In the genomic region with DNA sequence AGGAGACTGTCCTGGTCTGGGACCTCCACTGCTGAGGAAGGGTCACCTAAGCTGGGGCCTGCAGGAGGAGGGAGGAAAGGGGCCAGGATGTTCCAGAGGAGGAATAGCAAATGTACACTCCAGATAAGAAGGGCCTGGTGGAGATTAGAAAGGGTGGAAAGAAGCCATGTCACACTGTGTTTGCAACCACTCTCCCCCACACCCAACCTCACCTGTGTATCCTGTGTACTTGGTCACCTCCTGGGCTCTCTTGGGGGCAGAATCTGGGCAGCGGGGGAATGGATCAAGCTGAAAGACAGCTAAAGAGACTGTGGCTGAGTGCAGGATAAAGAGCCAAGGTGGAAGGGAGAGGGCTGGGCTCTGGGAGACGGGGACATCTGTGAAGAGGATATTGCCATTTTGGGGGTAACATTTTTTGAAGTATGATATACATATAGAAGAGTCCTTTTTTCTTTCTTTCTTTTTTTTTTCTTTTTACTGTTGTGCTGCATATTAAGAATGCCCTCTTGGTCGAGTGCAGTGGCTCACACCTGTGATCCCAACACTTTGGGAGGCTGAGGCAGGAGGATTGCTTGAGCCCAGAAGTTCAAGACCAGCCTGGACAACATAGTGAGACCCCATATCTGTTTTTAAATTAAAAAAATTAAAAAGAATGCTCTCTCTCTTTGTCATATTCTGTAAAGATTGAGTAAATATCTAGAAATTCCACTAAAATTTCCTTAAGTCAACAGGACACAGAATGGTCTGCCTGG, we compare ENCODE assay signal across 9 cellular contexts. TPM values are rescaled to one million over a fixed set of nuclear protein-coding genes. Genes with fewer than 3 reads are reported as not detected.
DNase-seq lines count a peak whose midpoint lies in the region; ATAC-seq, FAIRE-seq and TF ChIP-seq lines count a peak whose summit lies in the region.
"Had no signal": no experiment of that assay in that cellular context is flagged by ENCODE, and none has a peak within 500 bp of the region (broad histone marks: within the 10 kb centered on the region; RNA-seq: fewer than 3 reads in every experiment).

No MANE protein-coding gene starts in this region.

- no peak for DNase-seq in CD4-positive, alpha-beta T cell
- DNase-seq in NCI-H2029 treated with DMSO at 0.1 percent for 48 hours (lab: John Stamatoyannopoulos, UW) (peak; percentile 62), esophagus squamous epithelium (lab: John Stamatoyannopoulos, UW) (no peak), pancreas (peak in 2 of 6 donors; percentile 65 to 71), H7 (no peak), G401 (ENCODE audit: low spot score) (no peak), GOT3 (lab: John Stamatoyannopoulos, UW) (no peak)
- no peak for DNase-seq in activated CD8-positive, alpha-beta T cell treated with anti-CD3 and anti-CD28 coated beads for 36 hours
- DNase-seq: T-helper 1 cell had no signal

- no peak for TF ChIP-seq POLR2A in esophagus squamous epithelium (IDR thresholded peaks at IDR 0.05)

- H3K36me3 ChIP-seq in esophagus squamous epithelium, result no peaks in the 10 kb centered on the region
- H3K36me3 ChIP-seq in pancreas, result no peaks in the 10 kb centered on the region
- no peaks in the 10 kb centered on the region for H3K36me3 ChIP-seq in H7 (replicated peaks; ENCODE audit: control insufficient read depth, insufficient read depth, low read length)

- FAIRE-seq in pancreas (lab: Jason Lieb, UNC), result no peak

- H3K27me3 ChIP-seq in CD4-positive, alpha-beta T cell (ENCODE audit: control insufficient read depth, insufficient read depth, low read length), result no peaks in the 10 kb centered on the region
- H3K27me3 ChIP-seq in esophagus squamous epithelium (no peaks in the 10 kb centered on the region), pancreas (no peaks in the 10 kb centered on the region), H7 (ENCODE audit: control insufficient read depth, insufficient read depth, low read length) (no peaks in the 10 kb centered on the region)

- H3K27ac Mint-ChIP-seq in CD4-positive, alpha-beta T cell, result peak overlapping the region; percentile 14
- no peak overlapping the region for H3K27ac Mint-ChIP-seq in activated CD8-positive, alpha-beta T cell treated with anti-CD3 and anti-CD28 coated beads for 36 hours

- peaks cover 4% of the 10 kb centered on the region for H3K36me3 Mint-ChIP-seq in CD4-positive, alpha-beta T cell (ENCODE audit: low read depth)
- H3K36me3 Mint-ChIP-seq in activated CD8-positive, alpha-beta T cell treated with anti-CD3 and anti-CD28 coated beads for 36 hours (ENCODE audit: low read depth), result no peaks in the 10 kb centered on the region

- H3K9me3 Mint-ChIP-seq in CD4-positive, alpha-beta T cell, result no peaks in the 10 kb centered on the region
- H3K9me3 Mint-ChIP-seq in activated CD8-positive, alpha-beta T cell treated with anti-CD3 and anti-CD28 coated beads for 36 hours, result no peaks in the 10 kb centered on the region

- no peak overlapping the region for H3K4me3 Mint-ChIP-seq in CD4-positive, alpha-beta T cell
- H3K4me3 Mint-ChIP-seq in activated CD8-positive, alpha-beta T cell treated with anti-CD3 and anti-CD28 coated beads for 36 hours, result no peak overlapping the region

- POLR2A ChIA-PET in CD4-positive, alpha-beta T cell (lab: Charles Lee), result interaction anchor here (4.5 to 4.8 kb wide), 2 partner anchors 117 to 130 kb away, joined by 43 to 47 read pairs; a partner anchor contains a TSS
- POLR2A ChIA-PET in activated CD8-positive, alpha-beta T cell treated with anti-CD3 and anti-CD28 coated beads for 36 hours (lab: Charles Lee), result interaction anchor here (1.6 to 24.1 kb wide), 6 partner anchors 16 to 139 kb away, joined by 4 to 382 read pairs (median 8); a partner anchor contains a TSS

- CTCF ChIA-PET in CD4-positive, alpha-beta T cell (lab: Charles Lee), result interaction anchor here (4.5 kb wide), 1 partner anchor 129 kb away, joined by 44 read pairs; no protein-coding TSS in a partner anchor
- CTCF ChIA-PET in activated CD8-positive, alpha-beta T cell treated with anti-CD3 and anti-CD28 coated beads for 36 hours (lab: Charles Lee), result interaction anchor here (0.8 to 5.3 kb wide), 13 partner anchors 7 to 135 kb away, joined by 3 to 221 read pairs (median 6); a partner anchor contains a TSS

- no peaks in the 10 kb centered on the region for H3K9me3 ChIP-seq in CD4-positive, alpha-beta T cell (ENCODE audit: control insufficient read depth, low read length)
- H3K9me3 ChIP-seq in esophagus squamous epithelium, result no peaks in the 10 kb centered on the region
- H3K9me3 ChIP-seq in pancreas, result no peaks in the 10 kb centered on the region

- peaks cover 24% of the 10 kb centered on the region for H3K4me1 Mint-ChIP-seq in CD4-positive, alpha-beta T cell (ENCODE audit: low read depth)
- peaks cover 18% of the 10 kb centered on the region for H3K4me1 Mint-ChIP-seq in activated CD8-positive, alpha-beta T cell treated with anti-CD3 and anti-CD28 coated beads for 36 hours (ENCODE audit: low read depth)

- intact Hi-C loops in CD4-positive, alpha-beta T cell (cut with DNase I, micrococcal nuclease), result loop anchor here in 1 of 2 experiments (2.0 to 5.0 kb wide), 4 partner anchors 67 to 285 kb away; a partner anchor contains a TSS
- intact Hi-C loops in esophagus squamous epithelium (cut with DNase I), result loop anchor here (2.0 kb wide), 1 partner anchor 129 kb away; no protein-coding TSS in a partner anchor
- intact Hi-C loops in pancreas (cut with DNase I), result loop anchor here (5.0 to 10.0 kb wide), 2 partner anchors 130 to 133 kb away; no protein-coding TSS in a partner anchor
- intact Hi-C loops in activated CD8-positive, alpha-beta T cell treated with anti-CD3 and anti-CD28 coated beads for 36 hours (cut with micrococcal nuclease), result no loop called here

- H3K4me3 ChIP-seq in esophagus squamous epithelium (no peak overlapping the region), pancreas (no peak overlapping the region), H7 (ENCODE audit: insufficient read depth, low read depth, low read length) (no peak overlapping the region)

- peaks cover 30 to 42% (median 33%) of the 10 kb centered on the region in 3 donors for H3K4me1 ChIP-seq in esophagus squamous epithelium
- H3K4me1 ChIP-seq in pancreas, result peaks cover 36 to 58% (median 51%) of the 10 kb centered on the region in 3 donors

- no peaks in the 10 kb centered on the region for H3K27me3 Mint-ChIP-seq in CD4-positive, alpha-beta T cell
- H3K27me3 Mint-ChIP-seq in activated CD8-positive, alpha-beta T cell treated with anti-CD3 and anti-CD28 coated beads for 36 hours, result no peaks in the 10 kb centered on the region

- no peak for TF ChIP-seq CTCF in CD4-positive, alpha-beta T cell (IDR thresholded peaks at IDR 0.05)
- TF ChIP-seq CTCF in esophagus squamous epithelium (IDR thresholded peaks at IDR 0.05) (no peak), pancreas (IDR thresholded peaks at IDR 0.05) (no peak)
- TF ChIP-seq CTCF in activated CD8-positive, alpha-beta T cell treated with anti-CD3 and anti-CD28 coated beads for 36 hours (IDR thresholded peaks at IDR 0.05), result no peak

- 88 to 97% methylated on average over 3 of the region's 3 CpGs for WGBS in esophagus squamous epithelium, 2 donors
- WGBS in pancreas, 2 donors, result 31 to 32% methylated on average over 3 of the region's 3 CpGs

- no peak overlapping the region for H3K27ac ChIP-seq in CD4-positive, alpha-beta T cell (ENCODE audit: low read depth, low read length)
- H3K27ac ChIP-seq in esophagus squamous epithelium (peak overlapping the region; percentile 96 to 99 (median 97)), pancreas (peak overlapping the region; percentile 79 to 88 (median 84))

- in situ Hi-C loops in G401 (cut with HindIII; ENCODE audit: low sequenced_read_pairs), result no loop called here

- no peak for ATAC-seq in CD4-positive, alpha-beta T cell (ENCODE audit: poor library complexity)
- peak; percentile 29 to 56 (median 46) for ATAC-seq in pancreas
- no peak for ATAC-seq in activated CD8-positive, alpha-beta T cell treated with anti-CD3 and anti-CD28 coated beads for 36 hours

RNA-seq across cellular contexts. Expression of a gene that starts 3.4 kb away (rescaled TPM):
- total RNA-seq in CD4-positive, alpha-beta T cell, result under 1 TPM in 1 of 2 experiments, not detected in 1; 0.30 TPM
- under 1 TPM in 1 of 4 donors, not detected in 3; 0.50 TPM for total RNA-seq in esophagus squamous epithelium
- total RNA-seq in pancreas, result 1 to 10 TPM in 5 of 6 donors, under 1 TPM in 1; 0.70 to 9.7 (median 2.8) TPM
- 10 to 100 TPM; 21.3 to 28.1 TPM for polyA plus RNA-seq in pancreas
- total RNA-seq in activated CD8-positive, alpha-beta T cell treated with anti-CD3 and anti-CD28 coated beads for 36 hours, result under 1 TPM; 0.77 to 0.96 TPM
- not detected in 2 replicates for total RNA-seq in H7 (2014; rRNA removed; shearing (Covaris generic))
- not detected in 2 replicates for total RNA-seq in G401 (2014; rRNA removed; shearing (Covaris generic))

RNA-seq across cellular contexts. Expression of a gene that starts 11.7 kb away (rescaled TPM):
- 10 to 100 TPM; 21.7 to 23.3 TPM for total RNA-seq in CD4-positive, alpha-beta T cell
- total RNA-seq in esophagus squamous epithelium (100 to 1,000 TPM; 185 to 301 (median 221) TPM), pancreas (100 to 1,000 TPM in 1 of 6 donors, 10 to 100 TPM in 5; 10.9 to 111 (median 29.0) TPM)
- polyA plus RNA-seq in pancreas, result 10 to 100 TPM; 37.6 to 41.3 TPM
- 10 to 100 TPM; 18.7 to 19.3 TPM for total RNA-seq in activated CD8-positive, alpha-beta T cell treated with anti-CD3 and anti-CD28 coated beads for 36 hours
- total RNA-seq in H7 (2014; rRNA removed; shearing (Covaris generic)), result 242 and 268 TPM in 2 replicates
- 1.0 and 5.3 TPM in 2 replicates for total RNA-seq in G401 (2014; rRNA removed; shearing (Covaris generic))

Comparison
In these comparisons a context has a peak if more than half of its experiments do, and no peak if none do; other contexts are left out.
1. ATAC-seq: peak in pancreas (4 of 4); none in CD4-positive, alpha-beta T cell (single experiment) and activated CD8-positive, alpha-beta T cell treated with anti-CD3 and anti-CD28 coated beads for 36 hours (single experiment).